Comparison of ENCODE assay signal across 8 cellular contexts in genomic region chr1:233294991-233295774, GRCh38. TPM values are rescaled to one million over a fixed set of nuclear protein-coding genes. Genes with fewer than 3 reads are reported as not detected.
DNase-seq lines count a peak whose midpoint lies in the region; ATAC-seq and TF ChIP-seq lines count a peak whose summit lies in the region.

PCNX2 (minus strand) TSS chr1:233295725; CDS start chr1:233295478, 247 bp downstream.

- H2AFZ ChIP-seq in OCI-LY7 (ENCODE audit: low read length): peak within 1 kb of the TSS; percentile 88
- peak within 1 kb of the TSS; percentile 100 for H2AFZ ChIP-seq in neuron (ENCODE audit: low read depth, low read length)

- peak within 1 kb of the TSS; percentile 84 for H3K4me2 ChIP-seq in OCI-LY7 (ENCODE audit: low read length)

- BruUV-seq in OCI-LY7 (replicated peaks; lab: Mats Ljungman, UMichigan): no TSS peak

- H3K27ac Mint-ChIP-seq in activated T-helper 1 cell treated with anti-CD3 and anti-CD28 coated beads, Interleukin-12 subunit alpha, Interleukin-12 subunit beta, Interleukin-2, Interleukin-4 antibody, amounts not matched to agents 30 ng/mL and 10 ng/mL and 1 ng/mL, durations not matched to agents 14 hours and 24 hours and 36 hours: peak within 1 kb of the TSS; percentile 86

- peak within 1 kb of the TSS; percentile 77 for H3K4me3 ChIP-seq in OCI-LY7 (ENCODE audit: low read depth, low read length, poor library complexity, severe bottlenecking)
- H3K4me3 ChIP-seq in fibroblast of pulmonary artery (replicated peaks; ENCODE audit: low read depth, low read length): peak within 1 kb of the TSS; percentile 79
- peak within 1 kb of the TSS; percentile 75 for H3K4me3 ChIP-seq in neuron (ENCODE audit: low read length)

- peaks cover 13% of the 10 kb centered on the region; the same call in 1 of the 2 replicates for H4K20me1 ChIP-seq in OCI-LY7 (ENCODE audit: insufficient read depth, low read length)

- no peaks in the 10 kb centered on the region for H3K9me3 Mint-ChIP-seq in activated T-helper 1 cell treated with anti-CD3 and anti-CD28 coated beads, Interleukin-12 subunit alpha, Interleukin-12 subunit beta, Interleukin-2, Interleukin-4 antibody, amounts not matched to agents 30 ng/mL and 10 ng/mL and 1 ng/mL, durations not matched to agents 14 hours and 24 hours and 36 hours

- no peaks in the 10 kb centered on the region for H3K27me3 Mint-ChIP-seq in activated T-helper 1 cell treated with anti-CD3 and anti-CD28 coated beads, Interleukin-12 subunit alpha, Interleukin-12 subunit beta, Interleukin-2, Interleukin-4 antibody, amounts not matched to agents 30 ng/mL and 10 ng/mL and 1 ng/mL, durations not matched to agents 14 hours and 24 hours and 36 hours (ENCODE audit: insufficient read depth)

- DNase-seq in COR-L47 (lab: John Stamatoyannopoulos, UW): peak; percentile 77
- peak; percentile 88 for DNase-seq in HPDE6-E6E7 (ENCODE audit: extremely low spot score)
- DNase-seq in OCI-LY7 (ENCODE audit: low spot score): peak; percentile 81
- peak; percentile 54 for DNase-seq in activated T-helper 1 cell treated with anti-CD3 and anti-CD28 coated beads, Interleukin-12 subunit alpha, Interleukin-12 subunit beta, Interleukin-2, Interleukin-4 antibody, amounts not matched to agents 30 ng/mL and 10 ng/mL and 1 ng/mL, durations not matched to agents 14 hours and 24 hours and 36 hours (ENCODE audit: low spot score)
- peak; percentile 57 for DNase-seq in fibroblast of pulmonary artery (ENCODE audit: low read depth)

- H3K4me1 Mint-ChIP-seq in activated T-helper 1 cell treated with anti-CD3 and anti-CD28 coated beads, Interleukin-12 subunit alpha, Interleukin-12 subunit beta, Interleukin-2, Interleukin-4 antibody, amounts not matched to agents 30 ng/mL and 10 ng/mL and 1 ng/mL, durations not matched to agents 14 hours and 24 hours and 36 hours (ENCODE audit: low read depth): peaks cover 37% of the 10 kb centered on the region

- H3K36me3 ChIP-seq in OCI-LY7 (ENCODE audit: insufficient read depth, low read length): no peaks in the 10 kb centered on the region
- H3K36me3 ChIP-seq in neuron (ENCODE audit: insufficient read depth, low read length): no peaks in the 10 kb centered on the region

- H3K27ac ChIP-seq in OCI-LY7 (ENCODE audit: low read depth, low read length, poor library complexity, severe bottlenecking): peak within 1 kb of the TSS; percentile 43

- POLR2A ChIA-PET in OCI-LY7 (lab: Charles Lee): interaction anchor here (0.6 to 1.4 kb wide), 5 partner anchors 12 to 37 kb away, joined by 3 to 6 read pairs (median 3); no protein-coding TSS in a partner anchor

- H3K79me2 ChIP-seq in OCI-LY7 (ENCODE audit: insufficient read depth, low read depth, low read length): peaks cover 28% of the 10 kb centered on the region

- peak within 1 kb of the TSS; percentile 94 for H3K4me3 Mint-ChIP-seq in activated T-helper 1 cell treated with anti-CD3 and anti-CD28 coated beads, Interleukin-12 subunit alpha, Interleukin-12 subunit beta, Interleukin-2, Interleukin-4 antibody, amounts not matched to agents 30 ng/mL and 10 ng/mL and 1 ng/mL, durations not matched to agents 14 hours and 24 hours and 36 hours

- H3K4me1 ChIP-seq in OCI-LY7 (ENCODE audit: insufficient read depth, low read length, poor library complexity, severe bottlenecking): peaks cover 26% of the 10 kb centered on the region
- peaks cover 8% of the 10 kb centered on the region for H3K4me1 ChIP-seq in neuron (ENCODE audit: insufficient read depth, low read length)

- intact Hi-C loops in OCI-LY7 (cut with micrococcal nuclease; ENCODE audit: unreplicated experiment): no loop called here
- intact Hi-C loops in activated T-helper 1 cell treated with anti-CD3 and anti-CD28 coated beads, Interleukin-12 subunit alpha, Interleukin-12 subunit beta, Interleukin-2, Interleukin-4 antibody, amounts not matched to agents 30 ng/mL and 10 ng/mL and 1 ng/mL, durations not matched to agents 14 hours and 24 hours and 36 hours (cut with micrococcal nuclease): loop anchor here (1.0 to 10.0 kb wide), 4 partner anchors 13 to 660 kb away; partner anchors contain the start of genes MAP3K21 and SIPA1L2

- peak; percentile 74 for ATAC-seq in GM19468 (IDR thresholded peaks at IDR 0.05; ENCODE audit: extremely low read depth, unreplicated experiment)

- peaks cover 3% of the 10 kb centered on the region for H3K27me3 ChIP-seq in neuron (ENCODE audit: insufficient read depth, low read length)

- no peaks in the 10 kb centered on the region for H3K9me2 ChIP-seq in OCI-LY7 (ENCODE audit: insufficient read depth, low read length)

- TF ChIP-seq CTCF in OCI-LY7 (conservative IDR thresholded peaks at IDR 0.05; ENCODE audit: low read length): no peak
- no peak for TF ChIP-seq CTCF in fibroblast of pulmonary artery (IDR thresholded peaks at IDR 0.05; ENCODE audit: low read length, missing control alignments)
- TF ChIP-seq CTCF in subcutaneous adipose tissue (IDR thresholded peaks at IDR 0.05; ENCODE audit: low read depth): no peak

- CTCF ChIA-PET in OCI-LY7 (lab: Charles Lee; ENCODE audit: unreplicated experiment): no interaction called here

- H3K9me3 ChIP-seq in OCI-LY7 (ENCODE audit: low read length): no peaks in the 10 kb centered on the region
- H3K9me3 ChIP-seq in neuron (ENCODE audit: low read length): no peaks in the 10 kb centered on the region

- H3K36me3 Mint-ChIP-seq in activated T-helper 1 cell treated with anti-CD3 and anti-CD28 coated beads, Interleukin-12 subunit alpha, Interleukin-12 subunit beta, Interleukin-2, Interleukin-4 antibody, amounts not matched to agents 30 ng/mL and 10 ng/mL and 1 ng/mL, durations not matched to agents 14 hours and 24 hours and 36 hours (ENCODE audit: low read depth): peaks cover 11% of the 10 kb centered on the region

RNA-seq across cellular contexts. Expression of gene PCNX2, which starts in this region (rescaled TPM):
- total RNA-seq in OCI-LY7 (2014; rRNA removed; shearing (Covaris generic)): 16.4 and 17.1 TPM in 2 replicates
- total RNA-seq in OCI-LY7 (2022): 26.9 and 30.6 TPM in 2 replicates
- 33.1 and 33.7 TPM in 2 replicates for total RNA-seq in activated T-helper 1 cell treated with anti-CD3 and anti-CD28 coated beads, Interleukin-12 subunit alpha, Interleukin-12 subunit beta, Interleukin-2, Interleukin-4 antibody, amounts not matched to agents 30 ng/mL and 10 ng/mL and 1 ng/mL, durations not matched to agents 14 hours and 24 hours and 36 hours
- 10 to 100 TPM; 13.0 to 33.1 (median 18.4) TPM for total RNA-seq in subcutaneous adipose tissue

Comparison
In these comparisons a context has a peak if more than half of its experiments do, and no peak if none do; other contexts are left out.
1. Peak in every context shown above with its lines: DNase-seq, ATAC-seq, H3K4me3 ChIP-seq and H3K27ac ChIP-seq.